In genomic region chr19:44746946-44747738, GRCh38 we compare ENCODE assay signal across 1 cellular context.
TF ChIP-seq lines count a peak whose summit lies in the region.

No MANE protein-coding gene starts in this region.

TF ChIP-seq in HepG2, 621 proteins besides CTCF, POLR2A, EP300 and RAD21 (continued from another document and continues in another):
- TF ChIP-seq BORCS8-MEF2B (CRISPR knock-in tag; IDR thresholded peaks at IDR 0.05) (peak; percentile 26; the same call in 1 of the 2 replicates), SRSF1 (optimal IDR thresholded peaks at IDR 0.05; ENCODE audit: low read depth, low read length) (no peak), ZNF556 (CRISPR knock-in tag; IDR thresholded peaks at IDR 0.05; ENCODE audit: borderline replicate concordance) (no peak; the same call in 1 of the 2 replicates), BCLAF1 (IDR thresholded peaks at IDR 0.05) (no peak), FOXO1 (CRISPR knock-in tag; IDR thresholded peaks at IDR 0.05) (no peak), PATZ1 (CRISPR knock-in tag; IDR thresholded peaks at IDR 0.05) (peak; percentile 90), MXD4 (CRISPR knock-in tag; IDR thresholded peaks at IDR 0.05) (no peak), ETS1 (CRISPR knock-in tag; IDR thresholded peaks at IDR 0.05) (no peak), ZNF34 (CRISPR knock-in tag; IDR thresholded peaks at IDR 0.05; ENCODE audit: borderline replicate concordance) (no peak), THRA (CRISPR knock-in tag; IDR thresholded peaks at IDR 0.05; ENCODE audit: borderline replicate concordance) (peak; percentile 97), SMYD3 (CRISPR knock-in tag; IDR thresholded peaks at IDR 0.05) (no peak), FOXO4 (CRISPR knock-in tag; conservative IDR thresholded peaks at IDR 0.05) (no peak), KMT2B (CRISPR knock-in tag; IDR thresholded peaks at IDR 0.05) (no peak), ZNF552 (CRISPR knock-in tag; IDR thresholded peaks at IDR 0.05; ENCODE audit: borderline replicate concordance) (no peak), SALL1 (CRISPR knock-in tag; IDR thresholded peaks at IDR 0.05) (no peak; the same call in 1 of the 2 replicates), TFAP4 (IDR thresholded peaks at IDR 0.05; ENCODE audit: borderline replicate concordance, low read depth) (no peak; the same call in 1 of the 2 replicates), ZBTB37 (CRISPR knock-in tag; IDR thresholded peaks at IDR 0.05) (no peak), ZNF263 (CRISPR knock-in tag; IDR thresholded peaks at IDR 0.05) (no peak), ARNT2 (CRISPR knock-in tag; IDR thresholded peaks at IDR 0.05; ENCODE audit: low read depth) (no peak), ZBTB1 (CRISPR knock-in tag; IDR thresholded peaks at IDR 0.05; ENCODE audit: borderline replicate concordance) (no peak), DPF2 (CRISPR knock-in tag; IDR thresholded peaks at IDR 0.05; ENCODE audit: borderline replicate concordance, low read depth) (no peak; the same call in 1 of the 2 replicates), KDM5B (CRISPR knock-in tag; IDR thresholded peaks at IDR 0.05; ENCODE audit: borderline replicate concordance) (peak; percentile 71; the same call in 1 of the 2 replicates), ZNF557 (CRISPR knock-in tag; IDR thresholded peaks at IDR 0.05) (no peak), RXRA (CRISPR knock-in tag; IDR thresholded peaks at IDR 0.05) (peak; percentile 98), PAXIP1 (CRISPR knock-in tag; conservative IDR thresholded peaks at IDR 0.05) (peak; percentile 88), MBD4 (IDR thresholded peaks at IDR 0.05; ENCODE audit: borderline replicate concordance, low read length) (no peak), ZNF777 (CRISPR knock-in tag; IDR thresholded peaks at IDR 0.05) (no peak), ZNF597 (CRISPR knock-in tag; IDR thresholded peaks at IDR 0.05) (no peak), CHCHD3 (CRISPR knock-in tag; IDR thresholded peaks at IDR 0.05) (no peak), MEIS1 (CRISPR knock-in tag; IDR thresholded peaks at IDR 0.05; ENCODE audit: borderline replicate concordance) (no peak), ZNF747 (CRISPR knock-in tag; IDR thresholded peaks at IDR 0.05; ENCODE audit: borderline replicate concordance) (no peak), NFATC3 (CRISPR knock-in tag; IDR thresholded peaks at IDR 0.05) (no peak), ZSCAN5A (CRISPR knock-in tag; IDR thresholded peaks at IDR 0.05; ENCODE audit: borderline replicate concordance) (0 out of 2 replicates have a peak, but pooled peaks have one; percentile 29), ZNF33A (CRISPR knock-in tag; IDR thresholded peaks at IDR 0.05; ENCODE audit: borderline replicate concordance) (no peak), SIX1 (CRISPR knock-in tag; IDR thresholded peaks at IDR 0.05; ENCODE audit: borderline replicate concordance) (no peak), KDM3A (CRISPR knock-in tag; IDR thresholded peaks at IDR 0.05; ENCODE audit: low read depth) (no peak), ATRX (CRISPR knock-in tag; IDR thresholded peaks at IDR 0.05; ENCODE audit: borderline replicate concordance) (no peak), HNRNPL (IDR thresholded peaks at IDR 0.05; ENCODE audit: low read depth, low read length) (no peak), ZNF704 (CRISPR knock-in tag; IDR thresholded peaks at IDR 0.05; ENCODE audit: borderline replicate concordance) (no peak), NR0B2 (CRISPR knock-in tag; IDR thresholded peaks at IDR 0.05) (no peak)
